25 cellular contexts compared by ENCODE assay signal in genomic region chr17:74937064-74938051, GRCh38. TPM values are rescaled to one million over a fixed set of nuclear protein-coding genes. Genes with fewer than 3 reads are reported as not detected.
DNase-seq lines count a peak whose midpoint lies in the region; ATAC-seq and TF ChIP-seq lines count a peak whose summit lies in the region.
"Had no signal": no experiment of that assay in that cellular context is flagged by ENCODE, and none has a peak within 500 bp of the region (broad histone marks: within the 10 kb centered on the region; RNA-seq: fewer than 3 reads in every experiment).

No MANE protein-coding gene starts in this region.

- no peak overlapping the region for H3K9ac ChIP-seq in neuronal stem cell (ENCODE audit: low read depth, low read length, poor library complexity)

- no peak overlapping the region for H2BK15ac ChIP-seq in neuronal stem cell (ENCODE audit: low read length)

- H3K36me3 ChIP-seq in neuronal stem cell (replicated peaks in 1 of 2; ENCODE audit: control insufficient read depth in 2 of 2, insufficient read depth in 2 of 2, low read length in 2 of 2) (no peaks in the 10 kb centered on the region), left lung (no peaks in the 10 kb centered on the region)
- H3K36me3 ChIP-seq: ovary had no signal

- no peak overlapping the region for H2BK120ac ChIP-seq in neuronal stem cell (ENCODE audit: low read depth, low read length)

- H4K91ac ChIP-seq in neuronal stem cell (ENCODE audit: low read depth, low read length, poor library complexity): no peak overlapping the region

- H2BK12ac ChIP-seq in neuronal stem cell (ENCODE audit: low read length): no peak overlapping the region

- H3K4me3 ChIP-seq in choroid plexus epithelial cell (ENCODE audit: low read depth, low read length) (no peak overlapping the region), neuronal stem cell (ENCODE audit: low read length in 2 of 2) (no peak overlapping the region), left lung (no peak overlapping the region)
- H3K4me3 ChIP-seq: lung, ovary, testis had no signal

- no peak overlapping the region for H3K18ac ChIP-seq in neuronal stem cell (ENCODE audit: low read length)

- no peak for TF ChIP-seq CTCF in choroid plexus epithelial cell (conservative IDR thresholded peaks at IDR 0.05; ENCODE audit: low read depth, low read length)
- no peak for TF ChIP-seq CTCF in left lung (IDR thresholded peaks at IDR 0.05)

- H4K8ac ChIP-seq in neuronal stem cell (ENCODE audit: low read depth, low read length): no peak overlapping the region

- TF ChIP-seq RAD21 in Ishikawa (IDR thresholded peaks at IDR 0.05; ENCODE audit: low read depth): no peak

- H3K27me3 ChIP-seq in neuronal stem cell (ENCODE audit: control insufficient read depth in 3 of 3, insufficient read depth in 3 of 3, low read depth in 1 of 3, low read length in 3 of 3) (peaks cover 19 to 95% (median 56%) of the 10 kb centered on the region in 3 experiments), left lung (peaks cover 52 to 85% of the 10 kb centered on the region in 2 donors)
- H3K27me3 ChIP-seq: testis had no signal

- no peaks in the 10 kb centered on the region for H3K79me1 ChIP-seq in neuronal stem cell (ENCODE audit: low read depth, low read length)

- H2BK5ac ChIP-seq in neuronal stem cell (ENCODE audit: low read length): no peak overlapping the region

- no peak for ATAC-seq in left lung
- no peak for ATAC-seq in GM21786 (IDR thresholded peaks at IDR 0.05; ENCODE audit: unreplicated experiment)
- ATAC-seq: activated CD8-positive, alpha-beta T cell treated with anti-CD3 and anti-CD28 coated beads, Interleukin-2, amount 10 ng/mL, durations not matched to agents 7 days and 5 days; sciatic nerve; stimulated activated effector memory CD8-positive, alpha-beta T cell treated with anti-CD3 and anti-CD28 coated beads, Interleukin-12 subunit alpha, Interleukin-12 subunit beta, amount 100 ng/mL, for 72 hours; T-helper 17 cell had no signal

- WGBS in neuronal stem cell (ENCODE audit: extremely low coverage in 2 of 2, insufficient read length in 2 of 2, insufficient replicate concordance in 1 of 2), 2 donors: no CpG with 5 or more reads among the region's 11 CpGs

- no peak overlapping the region for H3K23ac ChIP-seq in neuronal stem cell (ENCODE audit: low read depth, low read length, poor library complexity)

- TF ChIP-seq EP300 in Ishikawa (IDR thresholded peaks at IDR 0.05; ENCODE audit: borderline replicate concordance): no peak

- peak; percentile 4 for DNase-seq in choroid plexus epithelial cell (ENCODE audit: low read depth)
- peak; percentile 36 for DNase-seq in neuronal stem cell (ENCODE audit: low spot score)
- no peak for DNase-seq in left lung
- no peak for DNase-seq in SKM-1 treated with dmso at 0.1 percent for 144 hours (lab: John Stamatoyannopoulos, UW; ENCODE audit: unreplicated experiment)
- DNase-seq: activated CD8-positive, alpha-beta T cell treated with anti-CD3 and anti-CD28 coated beads, Interleukin-2, amount 10 ng/mL, durations not matched to agents 7 days and 5 days; activated naive CD4-positive, alpha-beta T cell treated with anti-CD3 and anti-CD28 coated beads, Interleukin-2, amount 10 ng/mL, durations not matched to agents 7 days and 5 days; activated T-cell treated with anti-CD3 and anti-CD28 coated beads, Interleukin-2, amount 50 U/mL, for 4 hours; CD4-positive, alpha-beta T cell; DMS53; head of caudate nucleus; immature natural killer cell; NCI-H1417 treated with DMSO at 0.1 percent for 48 hours; NCI-H748 treated with DMSO at 0.1 percent for 48 hours; OCI-M1; ovary; SIG-M5; T-helper 17 cell; testis had no signal

- no peak overlapping the region for H3K14ac ChIP-seq in neuronal stem cell (ENCODE audit: low read length)

- H3K4me1 ChIP-seq in neuronal stem cell (ENCODE audit: control insufficient read depth in 2 of 2, insufficient read depth in 1 of 2, low read depth in 1 of 2, low read length in 2 of 2) (peaks cover 0 to 3% of the 10 kb centered on the region in 2 donors), left lung (peaks cover 0 to 3% of the 10 kb centered on the region in 2 donors)
- H3K4me1 ChIP-seq: testis had no signal

- H3K9me3 ChIP-seq in neuronal stem cell (replicated peaks in 1 of 2; ENCODE audit: control insufficient read depth in 2 of 2, insufficient read depth in 1 of 2, low read depth in 1 of 2, low read length in 2 of 2) (peaks cover 0 to 1% of the 10 kb centered on the region in 2 donors), left lung (no peaks in the 10 kb centered on the region)
- H3K9me3 ChIP-seq: ovary, testis had no signal

- H3K4ac ChIP-seq in neuronal stem cell (ENCODE audit: low read length): no peak overlapping the region

- H3K4me2 ChIP-seq in neuronal stem cell (ENCODE audit: insufficient read depth, low read length, poor library complexity, severe bottlenecking): no peak overlapping the region

- H3K27ac ChIP-seq in neuronal stem cell (replicated peaks; ENCODE audit: low read length) (no peak overlapping the region), left lung (no peak overlapping the region)
- H3K27ac ChIP-seq: ovary, testis had no signal

- H2AFZ ChIP-seq in neuronal stem cell (ENCODE audit: low read length): no peak overlapping the region

- no peak overlapping the region for H2AK5ac ChIP-seq in neuronal stem cell (ENCODE audit: low read depth, low read length)

- intact Hi-C loops in left lung (cut with DNase I): no loop called here

TF ChIP-seq in Ishikawa, 13 proteins besides CTCF, POLR2A, EP300 and RAD21:
- TF ChIP-seq TCF12 (IDR thresholded peaks at IDR 0.05; ENCODE audit: low read depth) (no peak), FOXM1 (IDR thresholded peaks at IDR 0.05; ENCODE audit: borderline replicate concordance, low read depth) (no peak), ZBTB7A (IDR thresholded peaks at IDR 0.05; ENCODE audit: low read depth) (peak; percentile 56; the same call in 1 of the 2 replicates), REST (IDR thresholded peaks at IDR 0.05; ENCODE audit: low read depth) (peak; percentile 91), MAX (IDR thresholded peaks at IDR 0.05) (no peak), EGR1 (IDR thresholded peaks at IDR 0.05) (no peak), CREB1 (IDR thresholded peaks at IDR 0.05; ENCODE audit: low read depth) (no peak), YY1 (IDR thresholded peaks at IDR 0.05; ENCODE audit: low read depth) (no peak)

RNA-seq across cellular contexts. Expression of gene OTOP3, which starts 1.7 kb away (rescaled TPM):
- polyA plus RNA-seq in neuronal stem cell (2013, experiment 1 of 2): not detected
- polyA plus RNA-seq in neuronal stem cell (2013, experiment 2 of 2): not detected
- total RNA-seq in left lung: not detected
- total RNA-seq: activated CD8-positive, alpha-beta T cell treated with anti-CD3 and anti-CD28 coated beads, Interleukin-2, amount 10 ng/mL, durations not matched to agents 7 days and 5 days; activated T-cell treated with anti-CD3 and anti-CD28 coated beads, Interleukin-2, amount 50 U/mL, for 4 hours; CD4-positive, alpha-beta T cell; lung; M059J; myocyte; ovary; sciatic nerve; T-helper 17 cell had no signal
- polyA plus RNA-seq: immature natural killer cell, lung, ovary had no signal

RNA-seq across cellular contexts. Expression of gene OTOP2, which starts 13.3 kb away (rescaled TPM):
- not detected for polyA plus RNA-seq in neuronal stem cell (2013, experiment 1 of 2)
- not detected for polyA plus RNA-seq in neuronal stem cell (2013, experiment 2 of 2)
- not detected for total RNA-seq in left lung
- total RNA-seq: activated CD8-positive, alpha-beta T cell treated with anti-CD3 and anti-CD28 coated beads, Interleukin-2, amount 10 ng/mL, durations not matched to agents 7 days and 5 days; activated T-cell treated with anti-CD3 and anti-CD28 coated beads, Interleukin-2, amount 50 U/mL, for 4 hours; CD4-positive, alpha-beta T cell; lung; M059J; myocyte; ovary; sciatic nerve; T-helper 17 cell had no signal
- polyA plus RNA-seq: immature natural killer cell, lung, ovary had no signal

RNA-seq across cellular contexts. Expression of gene USH1G, which starts 14.3 kb away (rescaled TPM):
- polyA plus RNA-seq in neuronal stem cell (2013, experiment 1 of 2): 0.20 TPM
- 0.24 TPM for polyA plus RNA-seq in neuronal stem cell (2013, experiment 2 of 2)
- total RNA-seq in left lung: not detected
- total RNA-seq: activated CD8-positive, alpha-beta T cell treated with anti-CD3 and anti-CD28 coated beads, Interleukin-2, amount 10 ng/mL, durations not matched to agents 7 days and 5 days; activated T-cell treated with anti-CD3 and anti-CD28 coated beads, Interleukin-2, amount 50 U/mL, for 4 hours; CD4-positive, alpha-beta T cell; lung; M059J; myocyte; sciatic nerve; T-helper 17 cell had no signal
- polyA plus RNA-seq: immature natural killer cell had no signal

RNA-seq across cellular contexts. Expression of gene HID1, which starts 35.2 kb away (rescaled TPM):
- 8.1 TPM for polyA plus RNA-seq in neuronal stem cell (2013, experiment 1 of 2)
- 7.5 TPM for polyA plus RNA-seq in neuronal stem cell (2013, experiment 2 of 2)
- total RNA-seq in left lung: 10 to 100 TPM; 32.1 to 39.7 TPM

RNA-seq across cellular contexts. Expression of gene FADS6, which starts 43.9 kb away (rescaled TPM):
- not detected for polyA plus RNA-seq in neuronal stem cell (2013, experiment 1 of 2)
- not detected for polyA plus RNA-seq in neuronal stem cell (2013, experiment 2 of 2)
- total RNA-seq in left lung: not detected
- total RNA-seq: activated CD8-positive, alpha-beta T cell treated with anti-CD3 and anti-CD28 coated beads, Interleukin-2, amount 10 ng/mL, durations not matched to agents 7 days and 5 days; activated T-cell treated with anti-CD3 and anti-CD28 coated beads, Interleukin-2, amount 50 U/mL, for 4 hours; CD4-positive, alpha-beta T cell; lung; M059J; myocyte; sciatic nerve; T-helper 17 cell had no signal
- polyA plus RNA-seq: immature natural killer cell, lung had no signal

Comparison
In these comparisons a context has a peak if more than half of its experiments do, and no peak if none do; other contexts are left out.
1. DNase-seq: peak in choroid plexus epithelial cell (single experiment) and neuronal stem cell (single experiment); none in left lung (0 of 2) and SKM-1 treated with dmso at 0.1 percent for 144 hours (single experiment).